8 cellular contexts compared by ENCODE assay signal in the genomic region with DNA sequence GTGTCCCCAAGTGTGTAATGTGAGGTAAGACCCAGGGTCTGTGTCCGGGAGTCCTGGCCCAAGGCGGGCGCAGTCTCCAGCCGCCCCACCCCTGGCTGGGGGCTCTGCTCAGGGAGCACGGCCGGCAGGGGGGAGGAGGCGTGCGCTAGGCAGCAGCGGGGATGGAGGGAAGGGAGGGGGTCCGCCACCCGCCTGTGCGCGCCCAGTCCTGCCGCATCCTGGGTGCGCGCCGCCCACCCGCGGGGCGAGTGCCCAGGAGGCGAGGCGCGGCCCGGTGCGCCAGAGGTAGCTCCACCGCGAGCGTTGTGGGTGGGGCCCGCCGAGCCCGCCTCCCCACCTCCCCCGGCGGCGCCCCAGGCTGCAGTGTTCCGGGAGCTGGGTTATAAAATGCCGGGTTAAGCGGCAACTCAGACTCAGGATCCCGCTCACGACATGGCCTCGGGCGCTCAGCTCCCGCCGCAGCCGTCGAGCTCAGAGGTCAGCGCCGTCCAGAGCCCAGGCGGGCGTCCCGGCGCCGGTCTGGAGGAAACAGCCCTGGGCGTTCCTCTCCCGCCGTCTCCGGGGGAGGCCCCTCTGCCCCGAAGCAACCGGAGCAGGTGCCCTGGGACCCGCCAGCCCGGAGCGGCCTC. TPM values are rescaled to one million over a fixed set of nuclear protein-coding genes. Genes with fewer than 3 reads are reported as not detected.
DNase-seq lines count a peak whose midpoint lies in the region; ATAC-seq and TF ChIP-seq lines count a peak whose summit lies in the region.

A gene with protein sequence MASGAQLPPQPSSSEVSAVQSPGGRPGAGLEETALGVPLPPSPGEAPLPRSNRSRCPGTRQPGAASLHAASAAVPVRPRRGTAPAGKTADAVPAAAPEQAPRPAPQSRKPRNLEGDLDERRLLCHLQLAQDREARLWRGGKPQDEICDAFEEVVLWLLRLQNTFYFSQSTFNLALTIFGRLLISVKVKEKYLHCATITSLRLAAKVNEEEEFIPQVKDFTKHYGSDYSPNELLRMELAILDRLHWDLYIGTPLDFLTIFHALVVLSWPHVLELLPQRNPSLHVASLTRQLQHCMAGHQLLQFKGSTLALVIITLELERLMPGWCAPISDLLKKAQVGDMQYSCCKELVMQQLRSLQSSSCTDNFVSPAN (plus strand): TSS at position 363 of the 629 bp plus-strand sequence. CDS start 70 bp downstream, at position 433.

- no peaks in the 10 kb centered on the region for H3K27me3 ChIP-seq in CD4-positive, alpha-beta T cell (ENCODE audit: control insufficient read depth, insufficient read depth, low read length)
- H3K27me3 ChIP-seq in left lung, result peaks cover 26 to 62% of the 10 kb centered on the region in 2 donors

- intact Hi-C loops in CD4-positive, alpha-beta T cell (cut with DNase I, micrococcal nuclease), result loop anchor here (1.0 to 2.0 kb wide), 2 partner anchors 73 to 74 kb away; no protein-coding TSS in a partner anchor
- intact Hi-C loops in left lung (cut with DNase I), result no loop called here

- peak within 1 kb of the TSS; percentile 88 for H3K4me3 Mint-ChIP-seq in CD4-positive, alpha-beta T cell

- in situ Hi-C loops in T47D (cut with HindIII; ENCODE audit: low pct_unique_long_range_greater_than_20kb, low sequenced_read_pairs), result no loop called here

- H3K4me1 ChIP-seq in left lung, result peaks cover 6 to 11% of the 10 kb centered on the region in 2 donors

- H3K27ac ChIP-seq in CD4-positive, alpha-beta T cell (ENCODE audit: low read depth, low read length), result peak within 1 kb of the TSS; percentile 64
- peak within 1 kb of the TSS in 1 of 2 donors; percentile 18 for H3K27ac ChIP-seq in left lung

- H3K4me1 Mint-ChIP-seq in CD4-positive, alpha-beta T cell (ENCODE audit: low read depth), result peaks cover 24% of the 10 kb centered on the region

- no peaks in the 10 kb centered on the region for H3K27me3 Mint-ChIP-seq in CD4-positive, alpha-beta T cell

- peak; percentile 40 to 75 (median 59) for DNase-seq in CD4-positive, alpha-beta T cell
- DNase-seq in T-helper 2 cell, result peak; percentile 43 to 68 (median 66)
- peak; percentile 26 to 71 for DNase-seq in T47D (ENCODE audit: low read depth in 1 of 2, low spot score in 1 of 2)
- peak in 1 of 2 donors; percentile 82 for DNase-seq in left lung
- peak; percentile 37 for DNase-seq in stimulated activated CD8-positive, alpha-beta memory T cell treated with anti-CD3 and anti-CD28 coated beads, Interleukin-15, amount 100 ng/mL, for 1 hour (ENCODE audit: low read depth)
- DNase-seq in NCI-H146 treated with DMSO at 0.1 percent for 48 hours (lab: John Stamatoyannopoulos, UW; ENCODE audit: unreplicated experiment), result no peak

- peaks cover 10% of the 10 kb centered on the region for H3K36me3 Mint-ChIP-seq in CD4-positive, alpha-beta T cell (ENCODE audit: low read depth)

- H3K4me3 ChIP-seq in left lung, result peak within 1 kb of the TSS; percentile 30 to 43

- TF ChIP-seq CTCF in CD4-positive, alpha-beta T cell (IDR thresholded peaks at IDR 0.05), result peak; percentile 19
- no peak for TF ChIP-seq CTCF in left lung (IDR thresholded peaks at IDR 0.05)

- POLR2A ChIA-PET in CD4-positive, alpha-beta T cell (lab: Charles Lee), result interaction anchor here (0.7 to 3.3 kb wide), 21 partner anchors 9 to 1624 kb away, joined by 3 to 84 read pairs (median 4); a partner anchor contains a TSS

- H3K9me3 Mint-ChIP-seq in CD4-positive, alpha-beta T cell, result no peaks in the 10 kb centered on the region

- ATAC-seq in CD4-positive, alpha-beta T cell (ENCODE audit: poor library complexity), result peak; percentile 86
- ATAC-seq in GM21737 (IDR thresholded peaks at IDR 0.05; ENCODE audit: unreplicated experiment) (peak; percentile 35), left lung (peak; percentile 93), GM18873 (IDR thresholded peaks at IDR 0.05; ENCODE audit: low FRiP score, unreplicated experiment) (no peak)

- no peaks in the 10 kb centered on the region for H3K36me3 ChIP-seq in left lung

- H3K27ac Mint-ChIP-seq in CD4-positive, alpha-beta T cell, result peak within 1 kb of the TSS; percentile 85

- no peaks in the 10 kb centered on the region for H3K9me3 ChIP-seq in CD4-positive, alpha-beta T cell (ENCODE audit: control insufficient read depth, low read length)
- H3K9me3 ChIP-seq in left lung, result no peaks in the 10 kb centered on the region

- CTCF ChIA-PET in CD4-positive, alpha-beta T cell (lab: Charles Lee), result interaction anchor here (0.7 to 3.1 kb wide), 9 partner anchors 10 to 83 kb away, joined by 3 to 21 read pairs (median 3); a partner anchor contains a TSS

RNA-seq across cellular contexts. Expression of the gene that starts here (rescaled TPM):
- total RNA-seq in CD4-positive, alpha-beta T cell, result 1 to 10 TPM; 7.2 to 8.8 TPM
- 1 to 10 TPM; 1.1 to 1.8 TPM for total RNA-seq in left lung

Comparison
In these comparisons a context has a peak if more than half of its experiments do, and no peak if none do; other contexts are left out.
1. intact Hi-C loops: an anchor here in CD4-positive, alpha-beta T cell (1.0 to 2.0 kb wide); none called in left lung.